17 cellular contexts compared by ENCODE assay signal in the genomic region with DNA sequence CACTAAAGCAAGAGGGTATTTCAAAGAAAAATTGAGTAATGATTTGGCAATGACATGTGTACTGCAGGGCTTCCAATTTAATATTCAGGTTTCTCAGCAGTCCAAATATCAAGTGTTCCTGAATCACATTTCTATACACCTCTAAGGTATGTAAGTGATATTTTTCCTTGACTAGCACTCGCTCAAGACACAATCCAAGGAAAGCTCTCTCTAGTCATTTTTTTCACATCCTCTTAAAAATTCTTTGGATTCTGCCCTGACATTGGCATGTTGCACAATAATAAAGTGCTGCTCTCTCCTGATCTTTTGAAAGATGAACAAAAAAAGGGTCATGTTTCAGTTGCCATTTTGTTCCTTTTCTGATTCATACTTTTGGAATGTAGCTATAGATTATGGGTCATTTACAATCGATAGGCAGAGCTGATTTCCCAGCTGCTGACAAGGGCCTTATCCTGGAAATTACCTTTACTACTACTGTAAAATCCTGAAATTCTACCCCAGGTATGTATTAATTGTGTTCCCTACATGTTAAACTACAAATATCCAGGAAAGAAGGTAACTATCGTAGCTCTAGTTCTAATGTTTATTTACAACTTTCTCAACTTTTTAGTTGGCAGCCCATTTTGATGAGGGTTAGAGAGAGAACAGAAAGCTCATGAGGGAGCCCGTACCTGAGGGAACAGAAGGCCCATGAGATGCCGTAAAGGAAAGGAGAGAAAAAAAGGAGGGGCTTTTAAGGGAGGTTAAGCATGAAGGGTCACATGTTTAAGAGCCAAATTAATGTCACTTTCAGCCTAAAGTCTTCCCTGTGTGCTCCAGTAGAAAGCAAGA. TPM values are rescaled to one million over a fixed set of nuclear protein-coding genes. Genes with fewer than 3 reads are reported as not detected.
DNase-seq lines count a peak whose midpoint lies in the region; ATAC-seq, FAIRE-seq and TF ChIP-seq lines count a peak whose summit lies in the region.
"Had no signal": no experiment of that assay in that cellular context is flagged by ENCODE, and none has a peak within 500 bp of the region (broad histone marks: within the 10 kb centered on the region; RNA-seq: fewer than 3 reads in every experiment).

No MANE protein-coding gene starts in this region.

- H2BK120ac ChIP-seq in H1 (replicated peaks; ENCODE audit: low read depth, low read length) (no peak overlapping the region), mesenchymal stem cell (ENCODE audit: low read depth, low read length) (no peak overlapping the region)

- H3K36me3 ChIP-seq in H1 (ENCODE audit: control insufficient read depth in 2 of 4, insufficient read depth in 4 of 4, low read length in 3 of 4) (no peaks in the 10 kb centered on the region), mesenchymal stem cell (ENCODE audit: control insufficient read depth in 1 of 2, insufficient read depth in 2 of 2, low read depth in 1 of 2, low read length in 2 of 2) (no peaks in the 10 kb centered on the region), thyroid gland (no peaks in the 10 kb centered on the region), SJCRH30 (no peaks in the 10 kb centered on the region)
- H3K36me3 ChIP-seq: SJSA1 had no signal

- DNase-seq in AG10803 (ENCODE audit: low read depth) (peak; percentile 64), H1 (ENCODE audit: low read depth in 1 of 2, low spot score in 2 of 2) (no peak), mesenchymal stem cell (peak; percentile 45), thyroid gland (no peak), SJCRH30 (no peak), NCI-H146 (lab: John Stamatoyannopoulos, UW) (no peak)
- DNase-seq in activated CD8-positive, alpha-beta T cell treated with anti-CD3 and anti-CD28 coated beads, Interleukin-2, amount 10 ng/mL, durations not matched to agents 7 days and 5 days: no peak
- DNase-seq: activated CD4-positive, alpha-beta T cell treated with anti-CD3 and anti-CD28 coated beads, Interleukin-2, amount 10 ng/mL, durations not matched to agents 7 days and 5 days; activated naive CD8-positive, alpha-beta T cell treated with anti-CD3 and anti-CD28 coated beads, Interleukin-2, amount 10 ng/mL, durations not matched to agents 7 days and 5 days; activated T-cell treated with anti-CD3 and anti-CD28 coated beads, Interleukin-2, amount 50 U/mL, for 48 hours; COR-L47; GF-D8; left colon; naive B cell had no signal

- no peaks in the 10 kb centered on the region for H4K20me1 ChIP-seq in H1 (replicated peaks in 1 of 2; ENCODE audit: control insufficient read depth in 1 of 2, insufficient read depth in 2 of 2, low read length in 2 of 2)

- H2AFZ ChIP-seq in H1 (ENCODE audit: low read length) (no peak overlapping the region; the same call in 1 of the 2 replicates), mesenchymal stem cell (ENCODE audit: low read depth, low read length) (no peak overlapping the region)

- H3K9me3 ChIP-seq in H1 (ENCODE audit: insufficient read depth in 2 of 2, low read depth in 1 of 2, low read length in 1 of 2) (no peaks in the 10 kb centered on the region), mesenchymal stem cell (ENCODE audit: control insufficient read depth, low read length) (peaks cover 7% of the 10 kb centered on the region), thyroid gland (no peaks in the 10 kb centered on the region), SJCRH30 (replicated peaks) (0 out of 2 replicates have a peak, but pooled peaks cover 2% of the 10 kb centered on the region)
- H3K9me3 ChIP-seq: SJSA1 had no signal

- H3K79me2 ChIP-seq in H1 (ENCODE audit: control insufficient read depth in 1 of 2, insufficient read depth in 2 of 2, low read length in 2 of 2): no peaks in the 10 kb centered on the region

- no peaks in the 10 kb centered on the region for H3K27me3 Mint-ChIP-seq in activated CD8-positive, alpha-beta T cell treated with anti-CD3 and anti-CD28 coated beads, Interleukin-2, amount 10 ng/mL, durations not matched to agents 7 days and 5 days (ENCODE audit: low read depth)

- H3K36me3 Mint-ChIP-seq in activated CD8-positive, alpha-beta T cell treated with anti-CD3 and anti-CD28 coated beads, Interleukin-2, amount 10 ng/mL, durations not matched to agents 7 days and 5 days (ENCODE audit: low read depth): no peaks in the 10 kb centered on the region
- H3K36me3 Mint-ChIP-seq: activated naive CD8-positive, alpha-beta T cell treated with anti-CD3 and anti-CD28 coated beads, Interleukin-2, amount 10 ng/mL, durations not matched to agents 7 days and 5 days; naive B cell had no signal

- TF ChIP-seq RAD21 in Ishikawa (IDR thresholded peaks at IDR 0.05; ENCODE audit: low read depth): no peak
- TF ChIP-seq RAD21 in H1 (IDR thresholded peaks at IDR 0.05 in 1 of 2, conservative IDR thresholded peaks at IDR 0.05 in 1 of 2; ENCODE audit: low read depth in 2 of 2, low read length in 2 of 2): no peak

- TF ChIP-seq EP300 in Ishikawa (IDR thresholded peaks at IDR 0.05; ENCODE audit: borderline replicate concordance) (no peak), H1 (IDR thresholded peaks at IDR 0.05; ENCODE audit: borderline replicate concordance in 1 of 2, low read depth in 2 of 2, low read length in 2 of 2) (no peak)

- 90% methylated on average over 5 of the region's 5 CpGs; no CpG with 5 or more reads in 1 of the 2 experiments for WGBS in H1 (ENCODE audit: extremely low coverage in 1 of 2, insufficient coverage in 1 of 2, insufficient read length in 1 of 2, insufficient replicate concordance in 2 of 2, low coverage in 1 of 2, low lambda C conversion rate in 2 of 2, missing lambda C conversion rate in 1 of 2), 2 experiments
- WGBS in mesenchymal stem cell: 79% methylated on average over 3 of the region's 5 CpGs
- 72 to 74% methylated on average over 5 of the region's 5 CpGs for WGBS in thyroid gland, 2 donors

- CTCF ChIA-PET in H1 (lab: Charles Lee; ENCODE audit: partially characterized antibody): interaction anchor here (1.0 to 1.4 kb wide), 4 partner anchors 11 to 21 kb away, joined by 3 to 8 read pairs (median 4); no protein-coding TSS in a partner anchor
- CTCF ChIA-PET in activated CD8-positive, alpha-beta T cell treated with anti-CD3 and anti-CD28 coated beads, Interleukin-2, amount 10 ng/mL, durations not matched to agents 7 days and 5 days (lab: Charles Lee): interaction anchor here (0.8 kb wide), 1 partner anchor 22 kb away, joined by 4 read pairs; a partner anchor contains a TSS

- no peaks in the 10 kb centered on the region for H3K27me3 ChIP-seq in H1 (replicated peaks in 1 of 4; ENCODE audit: control insufficient read depth in 3 of 4, extremely low read depth in 1 of 4, insufficient read depth in 3 of 4, low read length in 3 of 4)
- no peaks in the 10 kb centered on the region for H3K27me3 ChIP-seq in mesenchymal stem cell (ENCODE audit: control insufficient read depth in 1 of 2, insufficient read depth in 1 of 2, low read length in 2 of 2)
- H3K27me3 ChIP-seq in thyroid gland: no peaks in the 10 kb centered on the region
- no peaks in the 10 kb centered on the region for H3K27me3 ChIP-seq in SJCRH30
- H3K27me3 ChIP-seq: SJSA1 had no signal

- H4K8ac ChIP-seq in H1 (ENCODE audit: extremely low read depth, insufficient read depth, low read length): no peak overlapping the region
- no peak overlapping the region for H4K8ac ChIP-seq in mesenchymal stem cell (ENCODE audit: low read length)

- intact Hi-C loops in thyroid gland (cut with DNase I): no loop called here

- no peaks in the 10 kb centered on the region for H3K4me1 Mint-ChIP-seq in activated CD8-positive, alpha-beta T cell treated with anti-CD3 and anti-CD28 coated beads, Interleukin-2, amount 10 ng/mL, durations not matched to agents 7 days and 5 days (ENCODE audit: low read depth)
- H3K4me1 Mint-ChIP-seq: activated CD4-positive, alpha-beta T cell treated with anti-CD3 and anti-CD28 coated beads, Interleukin-2, amount 10 ng/mL, durations not matched to agents 7 days and 5 days; activated naive CD8-positive, alpha-beta T cell treated with anti-CD3 and anti-CD28 coated beads, Interleukin-2, amount 10 ng/mL, durations not matched to agents 7 days and 5 days; naive B cell had no signal

- no peak for ATAC-seq in activated CD8-positive, alpha-beta T cell treated with anti-CD3 and anti-CD28 coated beads, Interleukin-2, amount 10 ng/mL, durations not matched to agents 7 days and 5 days
- ATAC-seq: left colon had no signal

- TF ChIP-seq CTCF in AG10803 (conservative IDR thresholded peaks at IDR 0.05; ENCODE audit: low read length): no peak
- TF ChIP-seq CTCF in H1 (IDR thresholded peaks at IDR 0.05; ENCODE audit: control extremely low read depth in 1 of 3, insufficient read depth in 1 of 3, low read depth in 1 of 3, low read length in 3 of 3): no peak
- TF ChIP-seq CTCF in thyroid gland (IDR thresholded peaks at IDR 0.05): no peak

- peaks cover 0 to 4% (median 0%) of the 10 kb centered on the region in 4 experiments; a peak in 1 of 7 replicates for H3K4me1 ChIP-seq in H1 (replicated peaks in 1 of 4; ENCODE audit: control insufficient read depth in 3 of 4, insufficient read depth in 4 of 4, low read length in 3 of 4)
- H3K4me1 ChIP-seq in mesenchymal stem cell (ENCODE audit: control insufficient read depth, insufficient read depth, low read depth, low read length): no peaks in the 10 kb centered on the region
- no peaks in the 10 kb centered on the region for H3K4me1 ChIP-seq in thyroid gland
- peaks cover 16% of the 10 kb centered on the region for H3K4me1 ChIP-seq in SJCRH30
- H3K4me1 ChIP-seq: SJSA1 had no signal

- H3K27ac Mint-ChIP-seq in activated CD8-positive, alpha-beta T cell treated with anti-CD3 and anti-CD28 coated beads, Interleukin-2, amount 10 ng/mL, durations not matched to agents 7 days and 5 days: no peak overlapping the region
- H3K27ac Mint-ChIP-seq: activated CD4-positive, alpha-beta T cell treated with anti-CD3 and anti-CD28 coated beads, Interleukin-2, amount 10 ng/mL, durations not matched to agents 7 days and 5 days; activated naive CD8-positive, alpha-beta T cell treated with anti-CD3 and anti-CD28 coated beads, Interleukin-2, amount 10 ng/mL, durations not matched to agents 7 days and 5 days; naive B cell had no signal

- H3K56ac ChIP-seq in H1 (replicated peaks; ENCODE audit: insufficient read length, low read depth, low read length): no peak overlapping the region

- H3K9me3 Mint-ChIP-seq in activated CD8-positive, alpha-beta T cell treated with anti-CD3 and anti-CD28 coated beads, Interleukin-2, amount 10 ng/mL, durations not matched to agents 7 days and 5 days (ENCODE audit: insufficient read depth): no peaks in the 10 kb centered on the region
- H3K9me3 Mint-ChIP-seq: activated CD4-positive, alpha-beta T cell treated with anti-CD3 and anti-CD28 coated beads, Interleukin-2, amount 10 ng/mL, durations not matched to agents 7 days and 5 days had no signal

- H2BK15ac ChIP-seq in H1 (ENCODE audit: low read length) (no peak overlapping the region), mesenchymal stem cell (ENCODE audit: low read depth, poor library complexity, severe bottlenecking) (no peak overlapping the region)

- no peak overlapping the region for H2BK20ac ChIP-seq in H1 (ENCODE audit: low read length)

- no peak overlapping the region for H3K4me3 Mint-ChIP-seq in activated CD8-positive, alpha-beta T cell treated with anti-CD3 and anti-CD28 coated beads, Interleukin-2, amount 10 ng/mL, durations not matched to agents 7 days and 5 days
- H3K4me3 Mint-ChIP-seq: activated CD4-positive, alpha-beta T cell treated with anti-CD3 and anti-CD28 coated beads, Interleukin-2, amount 10 ng/mL, durations not matched to agents 7 days and 5 days; activated naive CD8-positive, alpha-beta T cell treated with anti-CD3 and anti-CD28 coated beads, Interleukin-2, amount 10 ng/mL, durations not matched to agents 7 days and 5 days; naive B cell had no signal

- H3K27ac ChIP-seq in H1 (ENCODE audit: low read depth, low read length): no peak overlapping the region
- no peak overlapping the region for H3K27ac ChIP-seq in mesenchymal stem cell (ENCODE audit: low read length, poor library complexity, severe bottlenecking)
- H3K27ac ChIP-seq in thyroid gland: no peak overlapping the region
- no peak overlapping the region for H3K27ac ChIP-seq in SJCRH30
- H3K27ac ChIP-seq: epithelial cell of prostate, SJSA1 had no signal

- no peaks in the 10 kb centered on the region for H3K23me2 ChIP-seq in H1 (ENCODE audit: low read depth, low read length)

- no peak overlapping the region for H3K4ac ChIP-seq in H1 (replicated peaks; ENCODE audit: insufficient read length, low read depth, low read length)
- no peak overlapping the region for H3K4ac ChIP-seq in mesenchymal stem cell (ENCODE audit: low read depth in 1 of 2, low read length in 2 of 2)

- POLR2A ChIA-PET in H1 (lab: Charles Lee; ENCODE audit: partially characterized antibody): no interaction called here
- POLR2A ChIA-PET in activated CD8-positive, alpha-beta T cell treated with anti-CD3 and anti-CD28 coated beads, Interleukin-2, amount 10 ng/mL, durations not matched to agents 7 days and 5 days (lab: Charles Lee): no interaction called here

- TF ChIP-seq POLR2A in H1 (IDR thresholded peaks at IDR 0.05; ENCODE audit: control extremely low read depth in 1 of 2, low read depth in 2 of 2, low read length in 2 of 2): no peak
- TF ChIP-seq POLR2A in thyroid gland (IDR thresholded peaks at IDR 0.05): no peak

- H3K18ac ChIP-seq in H1 (ENCODE audit: extremely low read depth, low read length) (no peak overlapping the region), mesenchymal stem cell (ENCODE audit: low read depth in 1 of 2, low read length in 2 of 2) (no peak overlapping the region)

- H4K91ac ChIP-seq in H1 (replicated peaks; ENCODE audit: insufficient read length, low read length) (no peak overlapping the region), mesenchymal stem cell (ENCODE audit: low read length) (no peak overlapping the region)

- H2BK5ac ChIP-seq in H1 (ENCODE audit: low read depth, low read length) (no peak overlapping the region), mesenchymal stem cell (ENCODE audit: low read depth, low read length, poor library complexity, severe bottlenecking) (no peak overlapping the region)

- H3K9ac ChIP-seq in H1 (replicated peaks in 1 of 4; ENCODE audit: extremely low read depth in 1 of 4, low read depth in 3 of 4, low read length in 3 of 4): no peak overlapping the region
- H3K9ac ChIP-seq in mesenchymal stem cell (ENCODE audit: low read length): no peak overlapping the region

- H3K4me2 ChIP-seq in H1 (ENCODE audit: insufficient read depth in 1 of 2, low read depth in 2 of 2, low read length in 2 of 2) (no peak overlapping the region), mesenchymal stem cell (ENCODE audit: low read length, poor library complexity, severe bottlenecking) (no peak overlapping the region)

- H4K5ac ChIP-seq in H1 (ENCODE audit: insufficient read length, low read depth, low read length): no peak overlapping the region

- FAIRE-seq in H1 (lab: Jason Lieb, UNC): no peak

- H3K14ac ChIP-seq in H1 (ENCODE audit: insufficient read length) (no peak overlapping the region), mesenchymal stem cell (ENCODE audit: low read length in 2 of 2) (no peak overlapping the region)

- H3K23ac ChIP-seq in H1 (ENCODE audit: insufficient read length) (no peak overlapping the region), mesenchymal stem cell (ENCODE audit: low read length in 2 of 2) (no peak overlapping the region)

- H3K4me3 ChIP-seq in AG10803 (ENCODE audit: low read length) (no peak overlapping the region), H1 (ENCODE audit: extremely low read depth in 1 of 4, insufficient read depth in 2 of 4, low read depth in 3 of 4, low read length in 4 of 4) (no peak overlapping the region), mesenchymal stem cell (ENCODE audit: insufficient read depth in 1 of 2, low read depth in 1 of 2, low read length in 2 of 2) (no peak overlapping the region), thyroid gland (replicated peaks in 1 of 3) (no peak overlapping the region), SJCRH30 (no peak overlapping the region)
- H3K4me3 ChIP-seq: SJSA1 had no signal

- no peaks in the 10 kb centered on the region for H3K79me1 ChIP-seq in H1 (ENCODE audit: low read depth, low read length)
- H3K79me1 ChIP-seq in mesenchymal stem cell (replicated peaks; ENCODE audit: low read length, poor library complexity, severe bottlenecking): no peaks in the 10 kb centered on the region

- H2BK12ac ChIP-seq in H1 (ENCODE audit: low read depth, low read length) (no peak overlapping the region), mesenchymal stem cell (ENCODE audit: low read length in 2 of 2) (no peak overlapping the region)

- H2AK5ac ChIP-seq in H1 (ENCODE audit: low read depth, low read length) (no peak overlapping the region), mesenchymal stem cell (ENCODE audit: low read length, severe bottlenecking) (no peak overlapping the region)

RNA-seq across cellular contexts. Expression of a gene that starts 22.2 kb away (rescaled TPM):
- total RNA-seq in H1 (2021; fragmentation: NEBNext Ultra II Directional; extraction: Animal tissue kit (Norgen Biotek cat#: 25700)): 4.2 and 6.2 TPM in 2 replicates
- 1.1 and 1.7 TPM in 2 replicates for polyA plus RNA-seq in H1 (2011; rRNA removed)
- 1.2 TPM for polyA plus RNA-seq in H1 (2011; cell fraction: cytosol; rRNA removed)
- polyA plus RNA-seq in H1 (2011; cell fraction: nucleus; rRNA removed): 2.7 TPM
- 1.0 to 2.0 TPM (median 1.7 TPM) in 4 replicates for polyA plus RNA-seq in H1 (2012, experiment 1 of 2)
- 0.09 TPM for polyA plus RNA-seq in H1 (2012, experiment 2 of 2)
- polyA plus RNA-seq in H1 (2013, experiment 1 of 2): 4.1 TPM
- 4.5 TPM for polyA plus RNA-seq in H1 (2013, experiment 2 of 2)
- polyA minus RNA-seq in H1 (2011; rRNA and poly(A)+ RNA removed): 4.0 and 7.0 TPM in 2 replicates
- 3.2 TPM for polyA minus RNA-seq in H1 (2011; cell fraction: cytosol; rRNA and poly(A)+ RNA removed)
- polyA minus RNA-seq in H1 (2011; cell fraction: nucleus; rRNA and poly(A)+ RNA removed): 11.3 TPM
- polyA plus RNA-seq in mesenchymal stem cell (2013, experiment 1 of 2): 32.6 TPM
- 33.3 TPM for polyA plus RNA-seq in mesenchymal stem cell (2013, experiment 2 of 2)
- total RNA-seq in thyroid gland: 10 to 100 TPM in 1 of 4 donors, 1 to 10 TPM in 3; 2.9 to 10.5 (median 7.1) TPM
- total RNA-seq in SJCRH30 (2014; rRNA removed; shearing (Covaris generic)): 2.8 and 3.0 TPM in 2 replicates
- total RNA-seq in activated CD8-positive, alpha-beta T cell treated with anti-CD3 and anti-CD28 coated beads, Interleukin-2, amount 10 ng/mL, durations not matched to agents 7 days and 5 days: 1 to 10 TPM; 1.6 TPM

Comparison
In these comparisons a context has a peak if more than half of its experiments do, and no peak if none do; other contexts are left out.
1. DNase-seq: peak in AG10803 (single experiment) and mesenchymal stem cell (single experiment); none in H1 (0 of 2), thyroid gland (0 of 2), SJCRH30 (0 of 2), activated CD8-positive, alpha-beta T cell treated with anti-CD3 and anti-CD28 coated beads, Interleukin-2, amount 10 ng/mL, durations not matched to agents 7 days and 5 days (single experiment) and NCI-H146 (single experiment).